18 cellular contexts compared by ENCODE assay signal in genomic region chr13:99404005-99404755, GRCh38.
A peak's percentile ranks its signal among the peaks of the same experiment; 100 is the strongest.
DNase-seq lines count a peak whose midpoint lies in the region; ATAC-seq, FAIRE-seq and TF ChIP-seq lines count a peak whose summit lies in the region.
"Had no signal": no experiment of that assay in that cellular context is flagged by ENCODE, and none has a peak within 500 bp of the region (broad histone marks: within the 10 kb centered on the region; RNA-seq: fewer than 3 reads in every experiment).

No MANE protein-coding gene starts in this region.

- peak overlapping the region; percentile 76 for H2AFZ ChIP-seq in parathyroid adenoma
- H2AFZ ChIP-seq: hepatocyte had no signal

- no peak for ATAC-seq in effector memory CD8-positive, alpha-beta T cell (replicated peaks)
- no peak for ATAC-seq in HG03571 (IDR thresholded peaks at IDR 0.05; ENCODE audit: unreplicated experiment)
- ATAC-seq: lower lobe of right lung, pancreas had no signal

- peak overlapping the region; percentile 42 for H3K4me2 ChIP-seq in parathyroid adenoma (ENCODE audit: low read length)
- H3K4me2 ChIP-seq: hepatocyte had no signal

- POLR2A ChIA-PET in activated CD4-positive, alpha-beta T cell treated with anti-CD3 and anti-CD28 coated beads, Interleukin-2, amount 10 ng/mL, durations not matched to agents 7 days and 5 days (lab: Charles Lee), result interaction anchor here (1.5 kb wide), 1 partner anchor 9 kb away, joined by 5 read pairs; no protein-coding TSS in a partner anchor

- peaks cover 6% of the 10 kb centered on the region for H3K36me3 Mint-ChIP-seq in activated CD4-positive, alpha-beta T cell treated with anti-CD3 and anti-CD28 coated beads, Interleukin-2, amount 10 ng/mL, durations not matched to agents 7 days and 5 days (ENCODE audit: low read depth)
- peaks cover 7% of the 10 kb centered on the region for H3K36me3 Mint-ChIP-seq in effector memory CD8-positive, alpha-beta T cell (ENCODE audit: insufficient read depth)

- intact Hi-C loops in kidney (cut with DNase I), result no loop called here

- H3K36me3 ChIP-seq in parathyroid adenoma (ENCODE audit: control insufficient read depth, insufficient read depth, low read length) (no peaks in the 10 kb centered on the region), kidney (ENCODE audit: control insufficient read depth in 1 of 2, insufficient read depth in 2 of 2, low read length in 2 of 2) (no peaks in the 10 kb centered on the region)
- H3K36me3 ChIP-seq: lower lobe of right lung, pancreas had no signal

- no peaks in the 10 kb centered on the region for H3K27me3 Mint-ChIP-seq in activated CD4-positive, alpha-beta T cell treated with anti-CD3 and anti-CD28 coated beads, Interleukin-2, amount 10 ng/mL, durations not matched to agents 7 days and 5 days
- peaks cover 0 to 6% of the 10 kb centered on the region in 2 donors for H3K27me3 Mint-ChIP-seq in effector memory CD8-positive, alpha-beta T cell

- TF ChIP-seq CTCF in parathyroid adenoma (IDR thresholded peaks at IDR 0.05), result no peak
- no peak for TF ChIP-seq CTCF in kidney (IDR thresholded peaks at IDR 0.05; ENCODE audit: borderline replicate concordance, extremely low read depth, insufficient read depth)

- CTCF ChIA-PET in activated CD4-positive, alpha-beta T cell treated with anti-CD3 and anti-CD28 coated beads, Interleukin-2, amount 10 ng/mL, durations not matched to agents 7 days and 5 days (lab: Charles Lee), result interaction anchor here (0.7 to 1.3 kb wide), 3 partner anchors 14 to 33 kb away, joined by 3 to 4 read pairs (median 4); no protein-coding TSS in a partner anchor

- peaks cover 28% of the 10 kb centered on the region for H3K4me1 Mint-ChIP-seq in activated CD4-positive, alpha-beta T cell treated with anti-CD3 and anti-CD28 coated beads, Interleukin-2, amount 10 ng/mL, durations not matched to agents 7 days and 5 days
- H3K4me1 Mint-ChIP-seq in effector memory CD8-positive, alpha-beta T cell (ENCODE audit: low read depth in 2 of 2), result peaks cover 10 to 15% of the 10 kb centered on the region in 2 donors

- H3K9ac ChIP-seq in parathyroid adenoma (no peak overlapping the region), kidney (ENCODE audit: low read length in 2 of 2) (peak overlapping the region in 1 of 2 donors; percentile 7)

- no peak overlapping the region for H3K27ac ChIP-seq in parathyroid adenoma
- no peak overlapping the region for H3K27ac ChIP-seq in kidney (ENCODE audit: low read depth in 2 of 2, low read length in 2 of 2)
- H3K27ac ChIP-seq: hepatocyte, lower lobe of right lung, pancreas had no signal

- H3K4me3 ChIP-seq in parathyroid adenoma (ENCODE audit: low read depth, low read length) (no peak overlapping the region), kidney (ENCODE audit: low read length in 2 of 2) (no peak overlapping the region)
- H3K4me3 ChIP-seq: hepatocyte, lower lobe of right lung, pancreas had no signal

- H3K9me3 ChIP-seq in parathyroid adenoma (ENCODE audit: control insufficient read depth, low read length) (no peaks in the 10 kb centered on the region), kidney (ENCODE audit: control insufficient read depth in 1 of 2, low read length in 2 of 2) (no peaks in the 10 kb centered on the region)
- H3K9me3 ChIP-seq: lower lobe of right lung, pancreas had no signal

- no peaks in the 10 kb centered on the region for H3K79me2 ChIP-seq in parathyroid adenoma
- H3K79me2 ChIP-seq: hepatocyte had no signal

- DNase-seq in activated CD4-positive, alpha-beta T cell treated with anti-CD3 and anti-CD28 coated beads, Interleukin-2, amount 10 ng/mL, durations not matched to agents 7 days and 5 days, result no peak
- no peak for DNase-seq in activated CD4-positive, alpha-beta T cell treated with anti-CD3 and anti-CD28 coated beads for 4 hours
- peak; percentile 61 for DNase-seq in NCI-H146 treated with DMSO at 0.1 percent for 48 hours (lab: John Stamatoyannopoulos, UW; ENCODE audit: unreplicated experiment)
- no peak for DNase-seq in effector memory CD8-positive, alpha-beta T cell
- DNase-seq in NCI-H2081 treated with DMSO at 0.1 percent for 48 hours (lab: John Stamatoyannopoulos, UW), result no peak
- no peak for DNase-seq in kidney
- DNase-seq: ACHN; activated gamma-delta T cell treated with Interleukin-2 at 50 U/mL for 16 hours; cerebellar nuclear complex; erythroblast; lower lobe of right lung; NCI-H446; stimulated activated CD4-positive, alpha-beta T cell treated with anti-CD3 and anti-CD28 coated beads, Interleukin-1b, Interleukin-23, amount 100 ng/mL, for 48 hours had no signal

- H3K27ac Mint-ChIP-seq in activated CD4-positive, alpha-beta T cell treated with anti-CD3 and anti-CD28 coated beads, Interleukin-2, amount 10 ng/mL, durations not matched to agents 7 days and 5 days, result peak overlapping the region; percentile 61
- peak overlapping the region; percentile 78 to 89 for H3K27ac Mint-ChIP-seq in effector memory CD8-positive, alpha-beta T cell

- H3K9me3 Mint-ChIP-seq in activated CD4-positive, alpha-beta T cell treated with anti-CD3 and anti-CD28 coated beads, Interleukin-2, amount 10 ng/mL, durations not matched to agents 7 days and 5 days, result peaks cover 9% of the 10 kb centered on the region
- H3K9me3 Mint-ChIP-seq in effector memory CD8-positive, alpha-beta T cell, result peaks cover 0 to 2% of the 10 kb centered on the region in 2 donors

- FAIRE-seq in kidney (lab: Jason Lieb, UNC), result no peak
- FAIRE-seq: pancreas, urothelium cell line had no signal

- H3K4me1 ChIP-seq in parathyroid adenoma, result no peaks in the 10 kb centered on the region
- no peaks in the 10 kb centered on the region for H3K4me1 ChIP-seq in kidney (ENCODE audit: control insufficient read depth in 1 of 2, insufficient read depth in 1 of 2, low read depth in 1 of 2, low read length in 2 of 2)
- H3K4me1 ChIP-seq: pancreas had no signal

- H3K27me3 ChIP-seq in parathyroid adenoma (ENCODE audit: control insufficient read depth, insufficient read depth, low read length), result no peaks in the 10 kb centered on the region
- H3K27me3 ChIP-seq: hepatocyte, pancreas had no signal

- no peak overlapping the region for H3K4me3 Mint-ChIP-seq in activated CD4-positive, alpha-beta T cell treated with anti-CD3 and anti-CD28 coated beads, Interleukin-2, amount 10 ng/mL, durations not matched to agents 7 days and 5 days
- H3K4me3 Mint-ChIP-seq in effector memory CD8-positive, alpha-beta T cell, result peak overlapping the region in 1 of 2 donors; percentile 52
